Comparison of ENCODE assay signal across 8 cellular contexts in the genomic region with DNA sequence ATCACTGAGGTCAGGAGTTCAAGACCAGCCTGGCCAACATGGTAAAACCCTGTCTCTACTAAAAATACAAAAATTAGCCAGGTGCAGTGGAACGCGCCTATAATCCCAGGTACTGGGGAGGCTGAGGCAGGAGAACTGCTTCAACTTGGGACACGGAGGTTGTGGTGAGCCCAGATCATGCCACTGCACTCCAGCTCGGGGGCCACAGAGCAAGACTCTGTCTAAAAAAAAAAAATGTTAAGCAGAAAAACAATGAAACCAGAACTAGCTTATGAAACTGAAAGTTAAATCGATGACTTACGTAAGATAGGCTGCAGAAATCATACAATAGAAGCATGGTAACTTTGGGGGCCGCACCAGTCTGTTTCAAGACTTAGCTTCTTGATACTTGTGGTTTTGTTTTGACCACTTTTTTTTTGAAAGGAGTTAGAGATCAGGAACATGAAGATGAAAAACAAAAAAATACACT. TPM values are rescaled to one million over a fixed set of nuclear protein-coding genes. Genes with fewer than 3 reads are reported as not detected.
A peak's percentile ranks its signal among the peaks of the same experiment; 100 is the strongest.
DNase-seq lines count a peak whose midpoint lies in the region; ATAC-seq and TF ChIP-seq lines count a peak whose summit lies in the region.

No MANE protein-coding gene starts in this region.

- no peaks in the 10 kb centered on the region for H3K27me3 Mint-ChIP-seq in activated naive CD8-positive, alpha-beta T cell treated with anti-CD3 and anti-CD28 coated beads for 36 hours

- H3K23ac ChIP-seq in mesendoderm (ENCODE audit: low read length), result no peak overlapping the region

- H3K36me3 ChIP-seq in OCI-LY3 (replicated peaks; ENCODE audit: low read depth, low read length), result no peaks in the 10 kb centered on the region
- H3K36me3 ChIP-seq in mesendoderm (ENCODE audit: control insufficient read depth, insufficient read depth, low read length), result no peaks in the 10 kb centered on the region

- peak overlapping the region; percentile 99 for H3K27ac Mint-ChIP-seq in activated naive CD8-positive, alpha-beta T cell treated with anti-CD3 and anti-CD28 coated beads for 36 hours

- no peak overlapping the region for H3K56ac ChIP-seq in mesendoderm (ENCODE audit: low read length)

- H3K4me3 ChIP-seq in OCI-LY3 (ENCODE audit: low read length) (peak overlapping the region; percentile 65), mesendoderm (ENCODE audit: low read length) (no peak overlapping the region)

- H3K79me2 ChIP-seq in OCI-LY3 (ENCODE audit: low read length) (no peaks in the 10 kb centered on the region), mesendoderm (ENCODE audit: control insufficient read depth, insufficient read depth, low read length) (no peaks in the 10 kb centered on the region)

- H4K8ac ChIP-seq in mesendoderm (ENCODE audit: low read depth, low read length), result no peak overlapping the region

- H3K9me3 ChIP-seq in OCI-LY3 (ENCODE audit: insufficient read depth, low read length), result no peaks in the 10 kb centered on the region

- H3K4me3 Mint-ChIP-seq in activated naive CD8-positive, alpha-beta T cell treated with anti-CD3 and anti-CD28 coated beads for 36 hours, result peak overlapping the region; percentile 81

- DNase-seq in activated naive CD8-positive, alpha-beta T cell treated with anti-CD3 and anti-CD28 coated beads for 36 hours, result peak; percentile 57
- DNase-seq in stimulated activated CD4-positive, alpha-beta T cell treated with anti-CD3 and anti-CD28 coated beads, Interleukin-4, amount 100 ng/mL, for 4 hours, result peak; percentile 31 to 58
- DNase-seq in nucleus accumbens (lab: John Stamatoyannopoulos, UW), result no peak
- no peak for DNase-seq in mesendoderm
- DNase-seq in SW 1271 (lab: John Stamatoyannopoulos, UW), result no peak

- no peaks in the 10 kb centered on the region for H3K27me3 ChIP-seq in OCI-LY3 (ENCODE audit: low read depth, low read length)
- H3K27me3 ChIP-seq in mesendoderm (ENCODE audit: insufficient read depth, low read length, poor library complexity), result no peaks in the 10 kb centered on the region

- H2BK5ac ChIP-seq in mesendoderm (ENCODE audit: low read length), result no peak overlapping the region

- H3K27ac ChIP-seq in OCI-LY3 (ENCODE audit: low read length), result peak overlapping the region; percentile 80
- no peak overlapping the region for H3K27ac ChIP-seq in mesendoderm (ENCODE audit: low read depth, low read length)

- H3K4me1 Mint-ChIP-seq in activated naive CD8-positive, alpha-beta T cell treated with anti-CD3 and anti-CD28 coated beads for 36 hours, result peaks cover 73% of the 10 kb centered on the region

- H3K4me2 ChIP-seq in OCI-LY3 (ENCODE audit: low read length) (peak overlapping the region; percentile 87), mesendoderm (ENCODE audit: low read length) (no peak overlapping the region)

- no peak overlapping the region for H2BK120ac ChIP-seq in mesendoderm (ENCODE audit: low read depth, low read length)

- H4K20me1 ChIP-seq in OCI-LY3 (ENCODE audit: insufficient read depth, low read length), result no peaks in the 10 kb centered on the region

- ATAC-seq in GM18511 (IDR thresholded peaks at IDR 0.05; ENCODE audit: unreplicated experiment) (peak; percentile 97), HG02763 (IDR thresholded peaks at IDR 0.05; ENCODE audit: unreplicated experiment) (peak; percentile 94)

- no peak overlapping the region for H4K5ac ChIP-seq in mesendoderm (ENCODE audit: low read length)

- no peak overlapping the region for H2AK5ac ChIP-seq in mesendoderm (ENCODE audit: low read length)

- H3K4me1 ChIP-seq in OCI-LY3 (ENCODE audit: low read length) (peaks cover 17% of the 10 kb centered on the region), mesendoderm (ENCODE audit: control insufficient read depth, low read depth, low read length) (peaks cover 2% of the 10 kb centered on the region)

- H3K4ac ChIP-seq in mesendoderm (ENCODE audit: low read depth, low read length), result no peak overlapping the region

- no CpG with 5 or more reads among the region's 7 CpGs for WGBS in mesendoderm (ENCODE audit: extremely low coverage, insufficient coverage, low lambda C conversion rate)

- H3K79me1 ChIP-seq in mesendoderm (ENCODE audit: low read length), result no peaks in the 10 kb centered on the region

- peaks cover 5% of the 10 kb centered on the region for H3K36me3 Mint-ChIP-seq in activated naive CD8-positive, alpha-beta T cell treated with anti-CD3 and anti-CD28 coated beads for 36 hours

- H3K9ac ChIP-seq in OCI-LY3 (ENCODE audit: low read length) (peak overlapping the region; percentile 48), mesendoderm (ENCODE audit: low read length) (no peak overlapping the region)

- TF ChIP-seq CTCF in OCI-LY3 (IDR thresholded peaks at IDR 0.05; ENCODE audit: low read depth, low read length), result no peak

- no peak overlapping the region for H2BK15ac ChIP-seq in mesendoderm (replicated peaks; ENCODE audit: low read depth)

- H2AFZ ChIP-seq in OCI-LY3 (ENCODE audit: low read depth, low read length), result peak overlapping the region; percentile 92

- peaks cover 5% of the 10 kb centered on the region for H3K9me3 Mint-ChIP-seq in activated naive CD8-positive, alpha-beta T cell treated with anti-CD3 and anti-CD28 coated beads for 36 hours

- H3K18ac ChIP-seq in mesendoderm (ENCODE audit: low read length), result no peak overlapping the region

RNA-seq across cellular contexts. Expression of a gene that starts 6.2 kb away (rescaled TPM):
- 10 to 100 TPM in 1 of 2 experiments, 1 to 10 TPM in 1; 9.4 to 14.5 TPM for total RNA-seq in activated naive CD8-positive, alpha-beta T cell treated with anti-CD3 and anti-CD28 coated beads for 36 hours
- 0.27 TPM for polyA plus RNA-seq in mesendoderm (2013, experiment 1 of 2)
- 0.31 TPM for polyA plus RNA-seq in mesendoderm (2013, experiment 2 of 2)

Comparison
In these comparisons a context has a peak if more than half of its experiments do, and no peak if none do; other contexts are left out.
1. DNase-seq: peak in activated naive CD8-positive, alpha-beta T cell treated with anti-CD3 and anti-CD28 coated beads for 36 hours (single experiment) and stimulated activated CD4-positive, alpha-beta T cell treated with anti-CD3 and anti-CD28 coated beads, Interleukin-4, amount 100 ng/mL, for 4 hours (2 of 2); none in nucleus accumbens (0 of 56), mesendoderm (single experiment) and SW 1271 (0 of 2).